ENCODE assay signal across 1 cellular context in the genomic region with DNA sequence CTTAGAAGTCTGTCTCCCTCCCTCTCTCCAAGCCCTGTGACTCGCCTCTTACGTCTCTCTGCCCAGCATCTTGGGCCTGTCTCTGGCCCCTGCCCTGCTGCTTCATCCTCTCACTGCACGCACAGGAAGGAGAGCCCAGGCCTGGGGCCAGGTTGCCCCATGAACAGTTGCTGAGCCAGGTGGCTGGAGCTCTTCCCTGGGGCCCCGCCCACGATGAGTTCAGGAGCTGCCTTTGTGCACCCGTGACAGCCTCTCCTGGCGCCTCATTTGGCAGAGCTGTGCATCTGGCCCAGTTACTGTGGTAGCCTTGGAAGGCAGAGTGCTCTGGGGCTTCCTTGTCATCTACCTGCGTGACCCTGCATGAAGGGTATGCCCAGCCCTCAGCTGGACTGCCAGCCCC.
TF ChIP-seq lines count a peak whose summit lies in the region.

No MANE protein-coding gene starts in this region.

TF ChIP-seq in H1, 55 proteins besides CTCF, POLR2A, EP300 and RAD21:
- no peak for TF ChIP-seq CHD1 (IDR thresholded peaks at IDR 0.05; ENCODE audit: low read depth, low read length)
- no peak for TF ChIP-seq TAF1 (IDR thresholded peaks at IDR 0.05; ENCODE audit: low read depth, low read length)
- TF ChIP-seq ASH2L (IDR thresholded peaks at IDR 0.05; ENCODE audit: low read length): no peak
- TF ChIP-seq TCF12 (IDR thresholded peaks at IDR 0.05; ENCODE audit: low read depth, low read length): no peak
- no peak for TF ChIP-seq JUND (IDR thresholded peaks at IDR 0.05; ENCODE audit: low read length)
- TF ChIP-seq JUN (IDR thresholded peaks at IDR 0.05; ENCODE audit: low read depth, low read length): no peak
- no peak for TF ChIP-seq SP2 (IDR thresholded peaks at IDR 0.05; ENCODE audit: low read length)
- TF ChIP-seq GABPA (IDR thresholded peaks at IDR 0.05; ENCODE audit: borderline replicate concordance, insufficient read depth, low read length): no peak
- no peak for TF ChIP-seq CBX8 (IDR thresholded peaks at IDR 0.05; ENCODE audit: borderline replicate concordance, low read depth, low read length)
- TF ChIP-seq KDM4A (IDR thresholded peaks at IDR 0.05; ENCODE audit: low read depth, low read length, severe bottlenecking): no peak
- no peak for TF ChIP-seq RBBP5 (IDR thresholded peaks at IDR 0.05; ENCODE audit: borderline replicate concordance, low read depth, low read length)
- no peak for TF ChIP-seq SUZ12 (IDR thresholded peaks at IDR 0.05; ENCODE audit: low read length)
- TF ChIP-seq PHF8 (conservative IDR thresholded peaks at IDR 0.05; ENCODE audit: low read depth, low read length): no peak
- no peak for TF ChIP-seq SRF (IDR thresholded peaks at IDR 0.05; ENCODE audit: low read depth, low read length)
- TF ChIP-seq TEAD4 (IDR thresholded peaks at IDR 0.05; ENCODE audit: low read depth, low read length): no peak
- no peak for TF ChIP-seq SIN3A (conservative IDR thresholded peaks at IDR 0.05 in 1 of 2, IDR thresholded peaks at IDR 0.05 in 1 of 2; ENCODE audit: low read depth in 1 of 2, low read length in 2 of 2)
- TF ChIP-seq SAP30 (IDR thresholded peaks at IDR 0.05; ENCODE audit: insufficient read depth, insufficient replicate concordance, low read length): no peak
- TF ChIP-seq BACH1 (IDR thresholded peaks at IDR 0.05; ENCODE audit: low read length): no peak
- no peak for TF ChIP-seq SP4 (IDR thresholded peaks at IDR 0.05; ENCODE audit: low read length)
